9 cellular contexts compared by ENCODE assay signal in genomic region chr1:162854245-162854860, GRCh38. TPM values are rescaled to one million over a fixed set of nuclear protein-coding genes. Genes with fewer than 3 reads are reported as not detected.
DNase-seq lines count a peak whose midpoint lies in the region; ATAC-seq and TF ChIP-seq lines count a peak whose summit lies in the region.
"Had no signal": no experiment of that assay in that cellular context is flagged by ENCODE, and none has a peak within 500 bp of the region (broad histone marks: within the 10 kb centered on the region; RNA-seq: fewer than 3 reads in every experiment).

No MANE protein-coding gene starts in this region.

- H3K27me3 ChIP-seq in BE2C (no peaks in the 10 kb centered on the region), stomach (no peaks in the 10 kb centered on the region)

- no peak overlapping the region for H3K4me3 Mint-ChIP-seq in endothelial cell (ENCODE audit: unreplicated experiment)
- H3K4me3 Mint-ChIP-seq: IgD-negative memory B cell had no signal

- TF ChIP-seq POLR2A in stomach (IDR thresholded peaks at IDR 0.05): no peak

- intact Hi-C loops in mucosa of descending colon (cut with DNase I, micrococcal nuclease): loop anchor here (10.0 kb wide), 1 partner anchor 460 kb away; no protein-coding TSS in a partner anchor
- intact Hi-C loops in stomach (cut with DNase I; ENCODE audit: low total_unique reads): loop anchor here (10.0 kb wide), 1 partner anchor 320 kb away; no protein-coding TSS in a partner anchor

- H3K27ac ChIP-seq in stomach: no peak overlapping the region

- ATAC-seq in GM18907 (IDR thresholded peaks at IDR 0.05; ENCODE audit: unreplicated experiment) (peak; percentile 91), HG03439 (IDR thresholded peaks at IDR 0.05; ENCODE audit: unreplicated experiment) (peak; percentile 89), mucosa of descending colon (peak; percentile 85)

- H3K4me1 Mint-ChIP-seq in endothelial cell (ENCODE audit: unreplicated experiment): no peaks in the 10 kb centered on the region
- H3K4me1 Mint-ChIP-seq: IgD-negative memory B cell had no signal

- peaks cover 26% of the 10 kb centered on the region for H3K4me1 ChIP-seq in BE2C
- no peaks in the 10 kb centered on the region for H3K4me1 ChIP-seq in mucosa of descending colon (ENCODE audit: low read depth)
- peaks cover 0 to 3% (median 0%) of the 10 kb centered on the region in 4 donors for H3K4me1 ChIP-seq in stomach

- H3K27me3 Mint-ChIP-seq in endothelial cell (ENCODE audit: unreplicated experiment): peaks cover 4% of the 10 kb centered on the region

- no peaks in the 10 kb centered on the region for H3K9me3 ChIP-seq in BE2C
- no peaks in the 10 kb centered on the region for H3K9me3 ChIP-seq in mucosa of descending colon
- H3K9me3 ChIP-seq in stomach: no peaks in the 10 kb centered on the region

- 23 to 36% (median 32%) methylated on average over 4 of the region's 4 CpGs for WGBS in stomach, 5 donors

- H3K4me3 ChIP-seq in BE2C (ENCODE audit: low read depth, low read length) (no peak overlapping the region), mucosa of descending colon (no peak overlapping the region), stomach (no peak overlapping the region)

- H3K36me3 Mint-ChIP-seq in endothelial cell (ENCODE audit: low read depth, unreplicated experiment): no peaks in the 10 kb centered on the region
- H3K36me3 Mint-ChIP-seq: IgD-negative memory B cell had no signal

- no peak for TF ChIP-seq EP300 in stomach (IDR thresholded peaks at IDR 0.05)

- TF ChIP-seq CTCF in BE2C (IDR thresholded peaks at IDR 0.05; ENCODE audit: low read depth, low read length) (peak; percentile 87), endothelial cell (IDR thresholded peaks at IDR 0.05; ENCODE audit: unreplicated experiment) (peak; percentile 69), mucosa of descending colon (IDR thresholded peaks at IDR 0.05) (peak; percentile 35), stomach (IDR thresholded peaks at IDR 0.05) (peak in 5 of 7 experiments; percentile 55 to 76 (median 64))

- peak overlapping the region; percentile 15 for H3K27ac Mint-ChIP-seq in endothelial cell (ENCODE audit: unreplicated experiment)
- H3K27ac Mint-ChIP-seq: IgD-negative memory B cell had no signal

- H3K36me3 ChIP-seq in BE2C: no peaks in the 10 kb centered on the region
- no peaks in the 10 kb centered on the region for H3K36me3 ChIP-seq in mucosa of descending colon (ENCODE audit: low read depth)
- no peaks in the 10 kb centered on the region for H3K36me3 ChIP-seq in stomach

- no peaks in the 10 kb centered on the region for H3K9me3 Mint-ChIP-seq in endothelial cell (ENCODE audit: unreplicated experiment)
- H3K9me3 Mint-ChIP-seq: IgD-negative memory B cell had no signal

- peak; percentile 77 for DNase-seq in BE2C
- DNase-seq in NCI-H446 treated with DMSO at 0.1 percent for 48 hours (lab: John Stamatoyannopoulos, UW): peak; percentile 66
- DNase-seq in activated CD4-positive, alpha-beta T cell treated with anti-CD3 and anti-CD28 coated beads for 4 hours: peak; percentile 32 to 43
- peak; percentile 65 for DNase-seq in endothelial cell (ENCODE audit: low spot score)
- peak in 2 of 3 donors; percentile 52 to 84 for DNase-seq in mucosa of descending colon
- DNase-seq in stomach: peak; percentile 76

RNA-seq across cellular contexts. Expression of gene CCDC190, which starts 6.6 kb away (rescaled TPM):
- not detected for polyA plus RNA-seq in BE2C (2012; ENCODE audit: insufficient read depth, insufficient read length, low read depth)
- total RNA-seq in endothelial cell (ENCODE audit: unreplicated experiment) (not detected), mucosa of descending colon (not detected), stomach (under 1 TPM in 1 of 5 donors, not detected in 4; 0.92 TPM)
- polyA plus RNA-seq in stomach: 1 to 10 TPM in 1 of 3 donors, not detected in 2; 2.4 TPM
- polyA plus RNA-seq: IgD-negative memory B cell had no signal

Comparison
In these comparisons a context has a peak if more than half of its experiments do, and no peak if none do; other contexts are left out.
1. CTCF ChIP-seq: peak in every context shown above with its lines; median percentile 87 in BE2C; 69 in endothelial cell; 64 in stomach; 35 in mucosa of descending colon.